Comparison of ENCODE assay signal across 8 cellular contexts in genomic region chr1:213070399-213070798, GRCh38. TPM values are rescaled to one million over a fixed set of nuclear protein-coding genes. Genes with fewer than 3 reads are reported as not detected.
A peak's percentile ranks its signal among the peaks of the same experiment; 100 is the strongest.
DNase-seq lines count a peak whose midpoint lies in the region; ATAC-seq and TF ChIP-seq lines count a peak whose summit lies in the region.

No MANE protein-coding gene starts in this region.

- no peak overlapping the region for H3K4me3 Mint-ChIP-seq in naive thymus-derived CD8-positive, alpha-beta T cell

- POLR2A ChIA-PET in naive thymus-derived CD8-positive, alpha-beta T cell (lab: Charles Lee): no interaction called here

- in situ Hi-C loops in SK-MEL-5 (cut with HindIII; ENCODE audit: low pct_unique_long_range_greater_than_20kb, low sequenced_read_pairs): no loop called here

- no peak overlapping the region for H3K4me3 ChIP-seq in Peyer's patch

- H3K36me3 Mint-ChIP-seq in naive thymus-derived CD8-positive, alpha-beta T cell: peaks cover 0 to 15% (median 6%) of the 10 kb centered on the region in 3 donors

- TF ChIP-seq CTCF in foreskin keratinocyte (conservative IDR thresholded peaks at IDR 0.05): peak; percentile 63
- no peak for TF ChIP-seq CTCF in Peyer's patch (IDR thresholded peaks at IDR 0.05)

- no peaks in the 10 kb centered on the region for H3K4me1 ChIP-seq in foreskin keratinocyte
- no peaks in the 10 kb centered on the region for H3K4me1 ChIP-seq in Peyer's patch

- no peaks in the 10 kb centered on the region for H3K36me3 ChIP-seq in Peyer's patch

- no peak overlapping the region for H3K27ac ChIP-seq in foreskin keratinocyte
- H3K27ac ChIP-seq in Peyer's patch: no peak overlapping the region

- no peaks in the 10 kb centered on the region for H3K9me3 Mint-ChIP-seq in naive thymus-derived CD8-positive, alpha-beta T cell

- ATAC-seq in GM21390 (IDR thresholded peaks at IDR 0.05; ENCODE audit: unreplicated experiment) (peak; percentile 92), HG03520 (IDR thresholded peaks at IDR 0.05; ENCODE audit: unreplicated experiment) (peak; percentile 92), foreskin keratinocyte (peak; percentile 82)
- ATAC-seq in naive thymus-derived CD8-positive, alpha-beta T cell: no peak

- TF ChIP-seq POLR2A in Peyer's patch (IDR thresholded peaks at IDR 0.05): no peak

- peak; percentile 7 for DNase-seq in NCI-H2227 (lab: John Stamatoyannopoulos, UW; ENCODE audit: unreplicated experiment)
- DNase-seq in NCI-H2227 treated with DMSO at 0.1 percent for 48 hours (lab: John Stamatoyannopoulos, UW): no peak
- DNase-seq in SK-MEL-5 (ENCODE audit: low read depth, low spot score): peak; percentile 80
- DNase-seq in foreskin keratinocyte: peak; percentile 27 to 45
- no peak for DNase-seq in Peyer's patch
- no peak for DNase-seq in naive thymus-derived CD8-positive, alpha-beta T cell

- no peaks in the 10 kb centered on the region for H3K9me3 ChIP-seq in Peyer's patch

- peaks cover 0 to 39% (median 12%) of the 10 kb centered on the region in 4 donors for H3K4me1 Mint-ChIP-seq in naive thymus-derived CD8-positive, alpha-beta T cell

- H3K27me3 ChIP-seq in foreskin keratinocyte (no peaks in the 10 kb centered on the region), Peyer's patch (no peaks in the 10 kb centered on the region)

- H3K27ac Mint-ChIP-seq in naive thymus-derived CD8-positive, alpha-beta T cell: no peak overlapping the region

- no peaks in the 10 kb centered on the region for H3K27me3 Mint-ChIP-seq in naive thymus-derived CD8-positive, alpha-beta T cell

RNA-seq across cellular contexts. Expression of gene RPS6KC1, which starts 19.4 kb away (rescaled TPM):
- total RNA-seq in SK-MEL-5 (2014; rRNA removed; shearing (Covaris generic)): 21.5 and 23.4 TPM in 2 replicates
- polyA plus RNA-seq in SK-MEL-5 (2015; cell fraction: cytosol; rRNA removed): 10.4 and 14.8 TPM in 2 replicates
- 33.4 and 55.0 TPM in 2 replicates for polyA plus RNA-seq in SK-MEL-5 (2015; cell fraction: nucleus; rRNA removed)
- 12.4 and 13.1 TPM in 2 replicates for total RNA-seq in foreskin keratinocyte
- 3.8 and 4.1 TPM in 2 replicates for polyA plus RNA-seq in foreskin keratinocyte
- 10 to 100 TPM; 13.5 to 29.7 (median 22.2) TPM for total RNA-seq in Peyer's patch
- total RNA-seq in naive thymus-derived CD8-positive, alpha-beta T cell: 10 to 100 TPM; 12.0 to 15.6 TPM
- 1 to 10 TPM; 5.1 to 5.9 (median 5.6) TPM for polyA plus RNA-seq in naive thymus-derived CD8-positive, alpha-beta T cell

RNA-seq across cellular contexts. Expression of gene ANGEL2, which starts 54.7 kb away (rescaled TPM):
- 45.5 and 46.2 TPM in 2 replicates for total RNA-seq in SK-MEL-5 (2014; rRNA removed; shearing (Covaris generic))
- polyA plus RNA-seq in SK-MEL-5 (2015; cell fraction: cytosol; rRNA removed): 19.5 and 28.2 TPM in 2 replicates
- polyA plus RNA-seq in SK-MEL-5 (2015; cell fraction: nucleus; rRNA removed): 39.5 and 51.5 TPM in 2 replicates
- 26.9 and 27.7 TPM in 2 replicates for total RNA-seq in foreskin keratinocyte
- 5.9 and 7.1 TPM in 2 replicates for polyA plus RNA-seq in foreskin keratinocyte
- total RNA-seq in Peyer's patch: 10 to 100 TPM; 21.1 to 62.7 (median 46.7) TPM
- total RNA-seq in naive thymus-derived CD8-positive, alpha-beta T cell: 10 to 100 TPM; 94.8 to 98.5 TPM
- polyA plus RNA-seq in naive thymus-derived CD8-positive, alpha-beta T cell: 10 to 100 TPM; 18.5 to 28.1 (median 25.2) TPM

Comparison
In these comparisons a context has a peak if more than half of its experiments do, and no peak if none do; other contexts are left out.
1. DNase-seq: peak in NCI-H2227 (single experiment), SK-MEL-5 (single experiment) and foreskin keratinocyte (2 of 2); none in NCI-H2227 treated with DMSO at 0.1 percent for 48 hours (single experiment), Peyer's patch (0 of 3) and naive thymus-derived CD8-positive, alpha-beta T cell (0 of 10).
2. ATAC-seq: peak in GM21390 (single experiment), HG03520 (single experiment) and foreskin keratinocyte (single experiment); none in naive thymus-derived CD8-positive, alpha-beta T cell (0 of 2).